8 cellular contexts compared by ENCODE assay signal in genomic region chr5:97009212-97009898, GRCh38.
DNase-seq lines count a peak whose midpoint lies in the region; ATAC-seq and TF ChIP-seq lines count a peak whose summit lies in the region.

No MANE protein-coding gene starts in this region.

- H3K9me3 Mint-ChIP-seq in type B pancreatic cell = no peaks in the 10 kb centered on the region

- peaks cover 14% of the 10 kb centered on the region for H3K4me1 Mint-ChIP-seq in type B pancreatic cell (ENCODE audit: unreplicated experiment)

- H3K27ac Mint-ChIP-seq in type B pancreatic cell = no peak overlapping the region

- ATAC-seq in GM21447 (IDR thresholded peaks at IDR 0.05; ENCODE audit: unreplicated experiment) = peak; percentile 78

- no peak for TF ChIP-seq CTCF in type B pancreatic cell (conservative IDR thresholded peaks at IDR 0.05)

- peaks cover 24% of the 10 kb centered on the region for H3K36me3 Mint-ChIP-seq in type B pancreatic cell

- H3K4me3 Mint-ChIP-seq in type B pancreatic cell = no peak overlapping the region

- no peaks in the 10 kb centered on the region for H3K27me3 Mint-ChIP-seq in type B pancreatic cell

- DNase-seq in EH (ENCODE audit: low read depth) = peak; percentile 9
- DNase-seq in NCI-H69 (lab: John Stamatoyannopoulos, UW) = peak; percentile 64
- DNase-seq in foreskin melanocyte = peak; percentile 44
- DNase-seq in cerebellar cortex (ENCODE audit: low spot score) = no peak
- DNase-seq in type B pancreatic cell (ENCODE audit: extremely low spot score, unreplicated experiment) = no peak
- DNase-seq in NCI-H2227 treated with DMSO at 0.1 percent for 48 hours (lab: John Stamatoyannopoulos, UW) = no peak
- DNase-seq in kidney glomerular epithelial cell (lab: John Stamatoyannopoulos, UW) = no peak

Comparison
In these comparisons a context has a peak if more than half of its experiments do, and no peak if none do; other contexts are left out.
1. DNase-seq: peak in EH (single experiment), NCI-H69 (single experiment) and foreskin melanocyte (single experiment); none in cerebellar cortex (single experiment), type B pancreatic cell (single experiment), NCI-H2227 treated with DMSO at 0.1 percent for 48 hours (single experiment) and kidney glomerular epithelial cell (single experiment).